Comparison of ENCODE assay signal across 9 cellular contexts in genomic region chr14:61564623-61565091, GRCh38.
A peak's percentile ranks its signal among the peaks of the same experiment; 100 is the strongest.
DNase-seq lines count a peak whose midpoint lies in the region; ATAC-seq and TF ChIP-seq lines count a peak whose summit lies in the region.
"Had no signal": no experiment of that assay in that cellular context is flagged by ENCODE, and none has a peak within 500 bp of the region (broad histone marks: within the 10 kb centered on the region; RNA-seq: fewer than 3 reads in every experiment).

No MANE protein-coding gene starts in this region.

- H3K36me3 ChIP-seq in BE2C: no peaks in the 10 kb centered on the region

- ATAC-seq in omental fat pad (ENCODE audit: low FRiP score) (peak; percentile 59), HG02885 (IDR thresholded peaks at IDR 0.05; ENCODE audit: poor library complexity, unreplicated experiment) (no peak)

- H3K4me3 ChIP-seq in BE2C (ENCODE audit: low read depth, low read length): no peak overlapping the region

- peaks cover 45% of the 10 kb centered on the region for H3K4me1 ChIP-seq in BE2C

- no peaks in the 10 kb centered on the region for H3K9me3 ChIP-seq in BE2C

- H3K27me3 ChIP-seq in BE2C: no peaks in the 10 kb centered on the region

- TF ChIP-seq CTCF in omental fat pad (IDR thresholded peaks at IDR 0.05) (no peak), BE2C (IDR thresholded peaks at IDR 0.05; ENCODE audit: low read depth, low read length) (no peak)

- DNase-seq in Caki2 (ENCODE audit: low read depth) (peak; percentile 73), MV-4-11 (lab: John Stamatoyannopoulos, UW) (peak; percentile 15), dermis blood vessel endothelial cell (peak; percentile 66), omental fat pad (ENCODE audit: low spot score) (peak; percentile 24), BE2C (no peak), NK-92 (lab: John Stamatoyannopoulos, UW; ENCODE audit: unreplicated experiment) (no peak), NCI-H1436 treated with DMSO at 0.1 percent for 48 hours (lab: John Stamatoyannopoulos, UW) (no peak)
- DNase-seq: NCI-H2029 treated with DMSO at 0.1 percent for 48 hours had no signal

- in situ Hi-C loops in Caki2 (cut with HindIII; ENCODE audit: low pct_unique_long_range_greater_than_20kb, low sequenced_read_pairs): no loop called here

Comparison
In these comparisons a context has a peak if more than half of its experiments do, and no peak if none do; other contexts are left out.
1. DNase-seq: peak in Caki2 (single experiment), MV-4-11 (single experiment), dermis blood vessel endothelial cell (single experiment) and omental fat pad (single experiment); none in BE2C (single experiment), NK-92 (single experiment) and NCI-H1436 treated with DMSO at 0.1 percent for 48 hours (single experiment).